ENCODE assay signal across 24 cellular contexts in genomic region chr3:186697510-186697909, GRCh38. TPM values are rescaled to one million over a fixed set of nuclear protein-coding genes. Genes with fewer than 3 reads are reported as not detected.
DNase-seq lines count a peak whose midpoint lies in the region; ATAC-seq, FAIRE-seq and TF ChIP-seq lines count a peak whose summit lies in the region.
"Had no signal": no experiment of that assay in that cellular context is flagged by ENCODE, and none has a peak within 500 bp of the region (broad histone marks: within the 10 kb centered on the region; RNA-seq: fewer than 3 reads in every experiment).

No MANE protein-coding gene starts in this region.

- no peaks in the 10 kb centered on the region for H3K9me1 ChIP-seq in keratinocyte (ENCODE audit: control insufficient read depth, extremely low read depth, insufficient read depth, low read length)

- H3K27ac ChIP-seq in heart right ventricle (peak overlapping the region in 8 of 10 donors; percentile 33 to 81 (median 67)), keratinocyte (ENCODE audit: control insufficient read depth, insufficient read depth, low read length) (no peak overlapping the region), mesendoderm (ENCODE audit: low read depth, low read length) (no peak overlapping the region)
- H3K27ac ChIP-seq: GM23248 had no signal

- H4K5ac ChIP-seq in mesendoderm (ENCODE audit: low read length), result no peak overlapping the region

- H3K36me3 Mint-ChIP-seq in T-cell, result no peaks in the 10 kb centered on the region
- H3K36me3 Mint-ChIP-seq: CD4-positive, CD25-positive, alpha-beta regulatory T cell; CD8-positive, alpha-beta T cell had no signal

- no peak overlapping the region for H2BK5ac ChIP-seq in mesendoderm (ENCODE audit: low read length)

- peak; percentile 91 for ATAC-seq in Right ventricle myocardium inferior
- peak; percentile 81 to 97 (median 93) for ATAC-seq in heart right ventricle
- peak; percentile 96 for ATAC-seq in left ventricle myocardium superior
- ATAC-seq in T-cell (replicated peaks in 1 of 4), result no peak
- no peak for ATAC-seq in GM18861 (IDR thresholded peaks at IDR 0.05; ENCODE audit: unreplicated experiment)
- ATAC-seq: CD8-positive, alpha-beta T cell had no signal

- H3K9ac ChIP-seq in keratinocyte (ENCODE audit: control insufficient read depth, extremely low read depth, insufficient read depth, low read length) (no peak overlapping the region), mesendoderm (ENCODE audit: low read length) (no peak overlapping the region)
- H3K9ac ChIP-seq: GM23248 had no signal

- H3K4me2 ChIP-seq in keratinocyte (ENCODE audit: control insufficient read depth, extremely low read depth, insufficient read depth, low read depth, low read length), result no peak overlapping the region
- no peak overlapping the region for H3K4me2 ChIP-seq in mesendoderm (ENCODE audit: low read length)

- no peak overlapping the region for H4K8ac ChIP-seq in mesendoderm (ENCODE audit: low read depth, low read length)

- no peaks in the 10 kb centered on the region for H4K20me1 ChIP-seq in keratinocyte (ENCODE audit: control insufficient read depth, extremely low read depth, insufficient read depth, low read length)

- POLR2A ChIA-PET in T-cell (lab: Charles Lee), result no interaction called here

- no peak overlapping the region for H3K4ac ChIP-seq in mesendoderm (ENCODE audit: low read depth, low read length)

- H3K79me2 ChIP-seq in keratinocyte (ENCODE audit: control insufficient read depth, insufficient read depth, low read length) (no peaks in the 10 kb centered on the region), mesendoderm (ENCODE audit: control insufficient read depth, insufficient read depth, low read length) (no peaks in the 10 kb centered on the region)

- H3K27me3 ChIP-seq in heart right ventricle (peaks cover 0 to 3% (median 0%) of the 10 kb centered on the region in 7 donors), keratinocyte (ENCODE audit: control insufficient read depth, extremely low read depth, insufficient read depth, low read length) (no peaks in the 10 kb centered on the region), mesendoderm (ENCODE audit: insufficient read depth, low read length, poor library complexity) (no peaks in the 10 kb centered on the region)

- intact Hi-C loops in Right ventricle myocardium inferior (cut with DNase I) (no loop called here), cardiac septum (cut with DNase I) (no loop called here), heart right ventricle (cut with DNase I) (no loop called here), left ventricle myocardium superior (cut with micrococcal nuclease) (no loop called here)

- no peak overlapping the region for H2AK5ac ChIP-seq in mesendoderm (ENCODE audit: low read length)

- no peaks in the 10 kb centered on the region for H3K36me3 ChIP-seq in heart right ventricle
- no peaks in the 10 kb centered on the region for H3K36me3 ChIP-seq in keratinocyte (ENCODE audit: control insufficient read depth in 2 of 2, extremely low read depth in 1 of 2, insufficient read depth in 2 of 2, low read length in 2 of 2)
- no peaks in the 10 kb centered on the region for H3K36me3 ChIP-seq in mesendoderm (ENCODE audit: control insufficient read depth, insufficient read depth, low read length)

- H2AFZ ChIP-seq in keratinocyte (ENCODE audit: control insufficient read depth, low read length), result no peak overlapping the region
- H2AFZ ChIP-seq: GM23248 had no signal

- H3K9me3 ChIP-seq in heart right ventricle, result no peaks in the 10 kb centered on the region
- H3K9me3 ChIP-seq in keratinocyte (ENCODE audit: control insufficient read depth, low read depth, low read length), result no peaks in the 10 kb centered on the region
- H3K9me3 ChIP-seq: Caco-2 had no signal

- no peak overlapping the region for H3K27ac Mint-ChIP-seq in T-cell
- H3K27ac Mint-ChIP-seq: CD4-positive, CD25-positive, alpha-beta regulatory T cell; CD8-positive, alpha-beta T cell; H9; HFFc6 had no signal

- H2BK120ac ChIP-seq in mesendoderm (ENCODE audit: low read depth, low read length), result no peak overlapping the region

- H3K4me3 Mint-ChIP-seq in T-cell, result no peak overlapping the region
- H3K4me3 Mint-ChIP-seq: CD4-positive, CD25-positive, alpha-beta regulatory T cell; CD8-positive, alpha-beta T cell; H9; HFFc6 had no signal

- H3K9me3 Mint-ChIP-seq in T-cell, result no peaks in the 10 kb centered on the region
- H3K9me3 Mint-ChIP-seq: CD4-positive, CD25-positive, alpha-beta regulatory T cell; CD8-positive, alpha-beta T cell; H9; HFFc6 had no signal

- peak; percentile 26 for FAIRE-seq in keratinocyte (lab: Jason Lieb, UNC)
- FAIRE-seq: G401.6, GM12892, GM19239, H1 had no signal

- DNase-seq in Right ventricle myocardium inferior (ENCODE audit: missing footprints) (no peak), cardiac septum (ENCODE audit: low spot score) (no peak), heart right ventricle (peak in 1 of 2 donors; percentile 55), left ventricle myocardium superior (no peak), keratinocyte (ENCODE audit: low read depth, low spot score) (no peak), T-cell (no peak), mesendoderm (no peak)
- DNase-seq: C1 segment of cervical spinal cord; Caco-2; CD4-positive, CD25-positive, alpha-beta regulatory T cell; CD8-positive, alpha-beta T cell; DMS153; DND-41; GM23248; H9; HFFc6 had no signal

- TF ChIP-seq CTCF in heart right ventricle (IDR thresholded peaks at IDR 0.05) (no peak), keratinocyte (optimal IDR thresholded peaks at IDR 0.05 in 1 of 3, IDR thresholded peaks at IDR 0.05 in 1 of 3, conservative IDR thresholded peaks at IDR 0.05 in 1 of 3; ENCODE audit: extremely low read depth in 1 of 3, insufficient read depth in 2 of 3, low read length in 3 of 3) (no peak)

- 43 to 58% methylated on average over 4 of the region's 4 CpGs for WGBS in heart right ventricle, 2 donors
- WGBS in mesendoderm (ENCODE audit: extremely low coverage, insufficient coverage, low lambda C conversion rate), result no CpG with 5 or more reads among the region's 4 CpGs

- peaks cover 0 to 30% (median 4%) of the 10 kb centered on the region in 9 donors for H3K4me1 ChIP-seq in heart right ventricle
- H3K4me1 ChIP-seq in keratinocyte (ENCODE audit: control insufficient read depth, extremely low read depth, insufficient read depth, low read length), result peaks cover 3% of the 10 kb centered on the region
- H3K4me1 ChIP-seq in mesendoderm (ENCODE audit: control insufficient read depth, low read depth, low read length), result no peaks in the 10 kb centered on the region

- CTCF ChIA-PET in T-cell (lab: Charles Lee), result no interaction called here

- H3K27me3 Mint-ChIP-seq in T-cell, result peaks cover 0 to 12% of the 10 kb centered on the region in 2 donors

- dilution Hi-C loops in keratinocyte (cut with MboI; ENCODE audit: extremely low pct_ligation_motif_present, low sequenced_read_pairs), result no loop called here

- no peak overlapping the region for H3K18ac ChIP-seq in mesendoderm (ENCODE audit: low read length)

- no peak overlapping the region for H3K23ac ChIP-seq in mesendoderm (ENCODE audit: low read length)

- no peak overlapping the region for H2BK15ac ChIP-seq in mesendoderm (replicated peaks; ENCODE audit: low read depth)

- H3K79me1 ChIP-seq in mesendoderm (ENCODE audit: low read length), result no peaks in the 10 kb centered on the region

- no peaks in the 10 kb centered on the region for H3K4me1 Mint-ChIP-seq in T-cell
- H3K4me1 Mint-ChIP-seq: CD4-positive, CD25-positive, alpha-beta regulatory T cell; H9 had no signal

- H3K4me3 ChIP-seq in heart right ventricle (no peak overlapping the region), keratinocyte (ENCODE audit: control insufficient read depth in 2 of 3, extremely low read depth in 1 of 3, insufficient read depth in 2 of 3, low read depth in 1 of 3, low read length in 3 of 3) (no peak overlapping the region), mesendoderm (ENCODE audit: low read length) (no peak overlapping the region)
- H3K4me3 ChIP-seq: GM23248 had no signal

- no peak overlapping the region for H3K56ac ChIP-seq in mesendoderm (ENCODE audit: low read length)

RNA-seq across cellular contexts. Expression of gene KNG1, which starts 19.6 kb away (rescaled TPM):
- total RNA-seq in Right ventricle myocardium inferior, result 0.62 TPM
- total RNA-seq in cardiac septum, result not detected
- under 1 TPM in 9 of 10 donors, not detected in 1; 0.15 to 0.92 (median 0.42) TPM for total RNA-seq in heart right ventricle
- under 1 TPM in 1 of 2 donors, not detected in 1; 0.07 TPM for polyA plus RNA-seq in heart right ventricle
- total RNA-seq in left ventricle myocardium superior, result 0.37 TPM
- polyA plus RNA-seq in keratinocyte, result 0.12 TPM in 1 of 3 replicates, not detected in the others
- polyA plus RNA-seq in keratinocyte (2011; ENCODE audit: low read depth), result not detected
- polyA plus RNA-seq in keratinocyte (2011; cell fraction: cytosol; rRNA removed), result not detected in 2 replicates
- not detected in 2 replicates for polyA plus RNA-seq in keratinocyte (2011; cell fraction: nucleus; rRNA removed)
- not detected in 2 replicates for polyA plus RNA-seq in keratinocyte (2012; ENCODE audit: low replicate concordance)
- not detected in 3 replicates for polyA minus RNA-seq in keratinocyte
- not detected for polyA minus RNA-seq in keratinocyte (2011; cell fraction: cytosol; rRNA and poly(A)+ RNA removed)
- not detected in 2 replicates for polyA minus RNA-seq in keratinocyte (2011; cell fraction: nucleus; rRNA and poly(A)+ RNA removed)
- under 1 TPM in 3 of 5 donors, not detected in 2; 0.22 to 0.47 (median 0.30) TPM for total RNA-seq in T-cell
- 0.04 TPM for polyA plus RNA-seq in mesendoderm (2013, experiment 1 of 2)
- 0.04 TPM for polyA plus RNA-seq in mesendoderm (2013, experiment 2 of 2)
- total RNA-seq: A172; A673; CD4-positive, CD25-positive, alpha-beta regulatory T cell; CD8-positive, alpha-beta T cell; GM23248; H1; H9; HFFc6 had no signal
- polyA plus RNA-seq: BJ; CD4-positive, CD25-positive, alpha-beta regulatory T cell; GM23248 had no signal

RNA-seq across cellular contexts. Expression of gene HRG, which starts 31.7 kb away (rescaled TPM):
- not detected for total RNA-seq in Right ventricle myocardium inferior
- total RNA-seq in cardiac septum, result not detected
- under 1 TPM in 1 of 10 donors, not detected in 9; 0.20 TPM for total RNA-seq in heart right ventricle
- polyA plus RNA-seq in heart right ventricle, result not detected
- total RNA-seq in left ventricle myocardium superior, result not detected
- 0.03 TPM in 2 of 3 replicates, not detected in the other for polyA plus RNA-seq in keratinocyte
- 0.17 TPM for polyA plus RNA-seq in keratinocyte (2011; ENCODE audit: low read depth)
- polyA plus RNA-seq in keratinocyte (2011; cell fraction: cytosol; rRNA removed), result 0.04 TPM in 1 of 2 replicates, not detected in the other
- 0.05 and 0.07 TPM in 2 replicates for polyA plus RNA-seq in keratinocyte (2011; cell fraction: nucleus; rRNA removed)
- polyA plus RNA-seq in keratinocyte (2012; ENCODE audit: low replicate concordance), result 0.03 TPM in 1 of 2 replicates, not detected in the other
- polyA minus RNA-seq in keratinocyte, result not detected in 3 replicates
- polyA minus RNA-seq in keratinocyte (2011; cell fraction: cytosol; rRNA and poly(A)+ RNA removed), result not detected
- polyA minus RNA-seq in keratinocyte (2011; cell fraction: nucleus; rRNA and poly(A)+ RNA removed), result not detected in 2 replicates
- total RNA-seq in T-cell, result under 1 TPM in 1 of 5 donors, not detected in 4; 0.38 TPM
- polyA plus RNA-seq in mesendoderm (2013, experiment 1 of 2), result 0.22 TPM
- 0.21 TPM for polyA plus RNA-seq in mesendoderm (2013, experiment 2 of 2)
- total RNA-seq: A172; A673; Caco-2; CD4-positive, CD25-positive, alpha-beta regulatory T cell; CD8-positive, alpha-beta T cell; GM23248; H9; HFFc6 had no signal
- polyA plus RNA-seq: BJ; CD4-positive, CD25-positive, alpha-beta regulatory T cell; GM23248 had no signal

RNA-seq across cellular contexts. Expression of gene FETUB, which starts 57.3 kb away (rescaled TPM):
- total RNA-seq in Right ventricle myocardium inferior (not detected), cardiac septum (not detected), heart right ventricle (under 1 TPM in 4 of 10 donors, not detected in 6; 0.21 to 0.42 (median 0.30) TPM), left ventricle myocardium superior (not detected), T-cell (not detected)
- polyA plus RNA-seq in heart right ventricle (not detected), keratinocyte (0.05 to 0.35 TPM (median 0.25 TPM) in 3 replicates)
- 0.66 TPM for polyA plus RNA-seq in keratinocyte (2011; ENCODE audit: low read depth)
- polyA plus RNA-seq in keratinocyte (2011; cell fraction: cytosol; rRNA removed), result 0.10 and 0.24 TPM in 2 replicates
- polyA plus RNA-seq in keratinocyte (2011; cell fraction: nucleus; rRNA removed), result 0.51 and 0.83 TPM in 2 replicates
- 0.18 and 1.8 TPM in 2 replicates for polyA plus RNA-seq in keratinocyte (2012; ENCODE audit: low replicate concordance)
- 0.19 to 0.66 TPM (median 0.53 TPM) in 3 replicates for polyA minus RNA-seq in keratinocyte
- not detected for polyA minus RNA-seq in keratinocyte (2011; cell fraction: cytosol; rRNA and poly(A)+ RNA removed)
- 0.54 and 0.95 TPM in 2 replicates for polyA minus RNA-seq in keratinocyte (2011; cell fraction: nucleus; rRNA and poly(A)+ RNA removed)
- not detected for polyA plus RNA-seq in mesendoderm (2013, experiment 1 of 2)
- polyA plus RNA-seq in mesendoderm (2013, experiment 2 of 2), result not detected
- total RNA-seq: A673; Caco-2; CD4-positive, CD25-positive, alpha-beta regulatory T cell; CD8-positive, alpha-beta T cell; GM23248; H1; H9; HFFc6 had no signal
- polyA plus RNA-seq: BJ; CD4-positive, CD25-positive, alpha-beta regulatory T cell; GM23248 had no signal

Comparison
In these comparisons a context has a peak if more than half of its experiments do, and no peak if none do; other contexts are left out.
1. ATAC-seq: peak in Right ventricle myocardium inferior (single experiment), heart right ventricle (8 of 8) and left ventricle myocardium superior (single experiment); none in T-cell (0 of 4) and GM18861 (single experiment).
2. H3K27ac ChIP-seq: peak in heart right ventricle (8 of 10); none in keratinocyte (single experiment) and mesendoderm (single experiment).